13 cellular contexts compared by ENCODE assay signal in the genomic region with DNA sequence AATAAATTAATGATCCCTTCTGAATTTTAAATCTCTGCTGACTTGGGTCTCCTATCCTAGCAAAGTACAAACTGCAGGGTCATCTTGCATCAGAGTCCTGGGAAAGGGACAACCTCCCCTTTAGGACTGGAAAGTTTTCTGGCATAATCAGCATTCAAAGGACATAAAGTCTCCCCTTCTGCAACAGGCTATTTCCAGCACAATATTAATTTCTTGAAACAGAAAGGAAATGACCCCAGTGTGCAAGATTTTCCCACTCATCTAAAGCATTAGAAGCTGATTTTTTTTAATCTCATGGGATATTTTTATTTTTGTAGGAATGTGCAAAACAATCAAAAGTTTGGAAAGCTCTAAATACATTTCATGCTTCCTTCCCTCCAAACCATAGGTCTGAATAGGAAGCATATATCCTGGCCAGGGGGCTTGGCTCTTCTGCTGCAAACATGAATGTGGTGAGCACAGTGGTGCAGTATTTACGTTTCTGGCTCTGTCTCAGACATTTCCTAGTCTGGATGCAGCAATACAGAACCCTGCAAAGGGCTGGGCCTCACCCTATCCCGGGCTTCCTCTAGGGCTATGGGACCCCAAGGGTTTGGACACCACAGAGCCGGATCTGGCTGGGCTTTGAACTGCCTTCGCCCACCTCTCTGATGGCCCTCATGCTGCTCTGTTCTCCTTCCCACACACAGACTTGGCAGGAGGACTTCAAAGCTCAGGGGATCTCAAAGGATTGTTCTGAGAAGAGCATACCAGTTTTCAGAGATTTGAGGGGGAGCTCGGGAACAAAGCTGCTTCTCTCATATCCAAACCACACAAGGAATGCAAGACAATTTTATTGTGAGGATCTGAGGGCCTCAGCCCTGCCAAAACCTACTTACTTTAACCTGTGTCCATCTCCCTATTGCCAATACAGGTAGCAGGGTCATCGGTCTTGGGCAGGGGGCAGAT.
DNase-seq lines count a peak whose midpoint lies in the region; ATAC-seq and TF ChIP-seq lines count a peak whose summit lies in the region.
"Had no signal": no experiment of that assay in that cellular context is flagged by ENCODE, and none has a peak within 500 bp of the region (broad histone marks: within the 10 kb centered on the region; RNA-seq: fewer than 3 reads in every experiment).

No MANE protein-coding gene starts in this region.

- POLR2A ChIA-PET in OCI-LY7 (lab: Charles Lee) = interaction anchor here (0.6 to 1.0 kb wide), 2 partner anchors 31 to 51 kb away, joined by 3 read pairs; no protein-coding TSS in a partner anchor

- H2AFZ ChIP-seq in OCI-LY7 (ENCODE audit: low read length) = no peak overlapping the region

- peak overlapping the region; percentile 76 for H3K27ac Mint-ChIP-seq in HFFc6
- H3K27ac Mint-ChIP-seq: activated CD8-positive, alpha-beta T cell treated with anti-CD3 and anti-CD28 coated beads, Interleukin-2, amount 10 ng/mL, durations not matched to agents 7 days and 5 days had no signal

- peaks cover 82% of the 10 kb centered on the region for H3K4me1 Mint-ChIP-seq in HFFc6 (ENCODE audit: low read depth)

- BruUV-seq in OCI-LY7 (replicated peaks; lab: Mats Ljungman, UMichigan) = no TSS peak

- peak; percentile 56 for DNase-seq in HFFc6
- DNase-seq in dermis blood vessel endothelial cell = peak; percentile 68
- no peak for DNase-seq in right lobe of liver
- no peak for DNase-seq in hypothalamus (lab: John Stamatoyannopoulos, UW)
- DNase-seq in DMS114 treated with DMSO at 0.1 percent for 48 hours (lab: John Stamatoyannopoulos, UW; ENCODE audit: unreplicated experiment) = no peak
- DNase-seq in OCI-LY7 (ENCODE audit: low spot score) = no peak
- DNase-seq in GM19240 (ENCODE audit: insufficient read length, low spot score) = no peak
- DNase-seq: activated CD8-positive, alpha-beta T cell treated with anti-CD3 and anti-CD28 coated beads, Interleukin-2, amount 10 ng/mL, durations not matched to agents 7 days and 5 days; DND-41; left colon; MG63 had no signal

- no peaks in the 10 kb centered on the region for H3K9me2 ChIP-seq in OCI-LY7 (ENCODE audit: insufficient read depth, low read length)

- H3K4me3 ChIP-seq in right lobe of liver = no peak overlapping the region
- H3K4me3 ChIP-seq in subcutaneous abdominal adipose tissue (ENCODE audit: low read depth in 1 of 5, low read length in 5 of 5) = peak overlapping the region in 1 of 5 donors; percentile 32
- no peak overlapping the region for H3K4me3 ChIP-seq in OCI-LY7 (ENCODE audit: low read depth, low read length, poor library complexity, severe bottlenecking)
- H3K4me3 ChIP-seq: MG63 had no signal

- H4K20me1 ChIP-seq in OCI-LY7 (ENCODE audit: insufficient read depth, low read length) = 0 out of 2 replicates have a peak, but pooled peaks cover 3% of the 10 kb centered on the region

- CTCF ChIA-PET in OCI-LY7 (lab: Charles Lee; ENCODE audit: unreplicated experiment) = no interaction called here

- TF ChIP-seq CTCF in HFFc6 (IDR thresholded peaks at IDR 0.05) (no peak), right lobe of liver (IDR thresholded peaks at IDR 0.05) (no peak), OCI-LY7 (conservative IDR thresholded peaks at IDR 0.05; ENCODE audit: low read length) (no peak)

- H3K9ac ChIP-seq in subcutaneous abdominal adipose tissue (ENCODE audit: low read length in 5 of 5) = peak overlapping the region in 2 of 5 donors; percentile 17 to 36

- H3K27ac ChIP-seq in right lobe of liver = peak overlapping the region; percentile 26 to 82 (median 60)
- H3K27ac ChIP-seq in subcutaneous abdominal adipose tissue (ENCODE audit: low read depth, low read length) = peak overlapping the region; percentile 76
- no peak overlapping the region for H3K27ac ChIP-seq in OCI-LY7 (ENCODE audit: low read depth, low read length, poor library complexity, severe bottlenecking)

- H3K27me3 Mint-ChIP-seq in HFFc6 (ENCODE audit: insufficient read depth) = no peaks in the 10 kb centered on the region; the same call in none of the 2 replicates

- H3K4me3 Mint-ChIP-seq in HFFc6 = peak overlapping the region; percentile 29
- H3K4me3 Mint-ChIP-seq: activated CD8-positive, alpha-beta T cell treated with anti-CD3 and anti-CD28 coated beads, Interleukin-2, amount 10 ng/mL, durations not matched to agents 7 days and 5 days had no signal

- no peaks in the 10 kb centered on the region for H3K27me3 ChIP-seq in right lobe of liver
- no peaks in the 10 kb centered on the region for H3K27me3 ChIP-seq in subcutaneous abdominal adipose tissue (ENCODE audit: control insufficient read depth in 5 of 5, insufficient read depth in 4 of 5, low read length in 5 of 5)
- H3K27me3 ChIP-seq: MG63 had no signal

- peak; percentile 54 to 66 (median 60) for ATAC-seq in right lobe of liver
- ATAC-seq: activated CD8-positive, alpha-beta T cell treated with anti-CD3 and anti-CD28 coated beads, Interleukin-2, amount 10 ng/mL, durations not matched to agents 7 days and 5 days; left colon; Panc1 had no signal

- H3K9me3 Mint-ChIP-seq in HFFc6 = no peaks in the 10 kb centered on the region

- H3K36me3 ChIP-seq in right lobe of liver (no peaks in the 10 kb centered on the region), subcutaneous abdominal adipose tissue (ENCODE audit: control insufficient read depth in 5 of 5, insufficient read depth in 5 of 5, low read length in 5 of 5) (peaks cover 0 to 9% (median 4%) of the 10 kb centered on the region in 5 donors), OCI-LY7 (ENCODE audit: insufficient read depth, low read length) (no peaks in the 10 kb centered on the region)

- TF ChIP-seq POLR2A in right lobe of liver (IDR thresholded peaks at IDR 0.05) = no peak

- no peaks in the 10 kb centered on the region for H3K4me1 ChIP-seq in right lobe of liver
- peaks cover 19 to 40% (median 26%) of the 10 kb centered on the region in 5 donors for H3K4me1 ChIP-seq in subcutaneous abdominal adipose tissue (ENCODE audit: control insufficient read depth in 5 of 5, insufficient read depth in 5 of 5, low read length in 5 of 5)
- H3K4me1 ChIP-seq in OCI-LY7 (ENCODE audit: insufficient read depth, low read length, poor library complexity, severe bottlenecking) = no peaks in the 10 kb centered on the region

- WGBS in right lobe of liver (ENCODE audit: insufficient coverage, low coverage, low lambda C conversion rate, missing lambda C conversion rate) = 36% methylated on average over 6 of the region's 6 CpGs

- intact Hi-C loops in right lobe of liver (cut with DNase I) = no loop called here
- intact Hi-C loops in OCI-LY7 (cut with micrococcal nuclease; ENCODE audit: unreplicated experiment) = no loop called here

- H3K9me3 ChIP-seq in right lobe of liver (no peaks in the 10 kb centered on the region), subcutaneous abdominal adipose tissue (ENCODE audit: control insufficient read depth in 5 of 5, low read length in 5 of 5) (no peaks in the 10 kb centered on the region), OCI-LY7 (ENCODE audit: low read length) (no peaks in the 10 kb centered on the region)
- H3K9me3 ChIP-seq: MG63 had no signal

- no peak overlapping the region for H3K4me2 ChIP-seq in OCI-LY7 (ENCODE audit: low read length)

- H3K79me2 ChIP-seq in OCI-LY7 (ENCODE audit: insufficient read depth, low read depth, low read length) = no peaks in the 10 kb centered on the region

- H3K36me3 Mint-ChIP-seq in HFFc6 (ENCODE audit: low read depth) = peaks cover 38% of the 10 kb centered on the region

Comparison
In these comparisons a context has a peak if more than half of its experiments do, and no peak if none do; other contexts are left out.
1. DNase-seq: peak in HFFc6 (single experiment) and dermis blood vessel endothelial cell (single experiment); none in right lobe of liver (0 of 3), hypothalamus (0 of 51), DMS114 treated with DMSO at 0.1 percent for 48 hours (single experiment), OCI-LY7 (single experiment) and GM19240 (single experiment).